14 cellular contexts compared by ENCODE assay signal in the genomic region with DNA sequence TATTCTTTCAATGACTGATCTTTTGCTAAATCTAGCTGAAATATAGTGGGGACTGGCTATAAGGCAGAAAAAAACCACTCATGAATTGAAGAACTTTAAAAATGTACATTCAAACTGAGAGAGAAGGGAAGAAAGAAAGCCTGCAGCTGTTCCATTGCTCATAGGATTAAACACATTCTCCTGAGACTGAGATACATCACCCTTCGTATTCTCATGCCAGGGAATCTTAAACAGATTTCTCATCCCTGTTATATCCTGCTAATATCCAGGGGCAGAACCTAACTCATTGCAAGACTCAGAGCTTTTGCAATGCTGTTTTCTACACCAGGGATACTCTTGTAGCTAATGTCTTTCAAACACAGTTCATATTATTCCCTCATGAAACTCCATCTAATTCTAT.
DNase-seq lines count a peak whose midpoint lies in the region; ATAC-seq and TF ChIP-seq lines count a peak whose summit lies in the region.
"Had no signal": no experiment of that assay in that cellular context is flagged by ENCODE, and none has a peak within 500 bp of the region (broad histone marks: within the 10 kb centered on the region; RNA-seq: fewer than 3 reads in every experiment).

No MANE protein-coding gene starts in this region.

- no peaks in the 10 kb centered on the region for H3K36me3 Mint-ChIP-seq in GM23338 (ENCODE audit: low read depth)
- H3K36me3 Mint-ChIP-seq: CD4-positive, CD25-positive, alpha-beta regulatory T cell had no signal

- H3K9me2 ChIP-seq in GM23338 (ENCODE audit: insufficient read depth) (no peaks in the 10 kb centered on the region), MM.1S (replicated peaks; ENCODE audit: insufficient read depth, low read length) (no peaks in the 10 kb centered on the region)

- H3K4me1 ChIP-seq in GM23338 (ENCODE audit: insufficient read depth) (no peaks in the 10 kb centered on the region), adipocyte (ENCODE audit: control insufficient read depth, insufficient read depth, low read length) (peaks cover 6% of the 10 kb centered on the region), MM.1S (ENCODE audit: low read length) (no peaks in the 10 kb centered on the region)
- H3K4me1 ChIP-seq: BLaER1 treated with 17β-estradiol and CSF1 and Interleukin-3, amounts not matched to agents 10 nM and 100 nM; HAP-1 had no signal

- H3K27ac ChIP-seq in GM23338 (ENCODE audit: low read depth) (0 out of 2 replicates have a peak overlapping the region, but pooled peaks have one; percentile 26), MM.1S (ENCODE audit: low read length) (no peak overlapping the region)
- H3K27ac ChIP-seq: BLaER1 treated with 17β-estradiol and CSF1 and Interleukin-3, amounts not matched to agents 10 nM and 100 nM had no signal

- no peaks in the 10 kb centered on the region for H3K27me3 ChIP-seq in GM23338 (ENCODE audit: insufficient read depth)
- no peaks in the 10 kb centered on the region for H3K27me3 ChIP-seq in adipocyte (replicated peaks; ENCODE audit: control insufficient read depth, insufficient read depth, low read length)
- H3K27me3 ChIP-seq in MM.1S (replicated peaks; ENCODE audit: insufficient read depth, low read length): no peaks in the 10 kb centered on the region
- H3K27me3 ChIP-seq: BLaER1 treated with 17β-estradiol and CSF1 and Interleukin-3, amounts not matched to agents 10 nM and 100 nM had no signal

- H3K9ac ChIP-seq in adipocyte (ENCODE audit: low read length): no peak overlapping the region
- no peak overlapping the region for H3K9ac ChIP-seq in MM.1S (ENCODE audit: low read length)
- H3K9ac ChIP-seq: BLaER1 treated with 17β-estradiol and CSF1 and Interleukin-3, amounts not matched to agents 10 nM and 100 nM had no signal

- H3K4me3 Mint-ChIP-seq in GM23338: no peak overlapping the region
- H3K4me3 Mint-ChIP-seq: CD4-positive, CD25-positive, alpha-beta regulatory T cell had no signal

- H3K4me1 Mint-ChIP-seq in GM23338: no peaks in the 10 kb centered on the region
- H3K4me1 Mint-ChIP-seq: CD4-positive, CD25-positive, alpha-beta regulatory T cell had no signal

- no peak overlapping the region for H3K27ac Mint-ChIP-seq in GM23338
- H3K27ac Mint-ChIP-seq: CD4-positive, CD25-positive, alpha-beta regulatory T cell had no signal

- H3K9me3 Mint-ChIP-seq in GM23338: no peaks in the 10 kb centered on the region

- H4K20me1 ChIP-seq in GM23338 (replicated peaks; ENCODE audit: insufficient read depth) (no peaks in the 10 kb centered on the region), MM.1S (ENCODE audit: insufficient read depth, low read length) (no peaks in the 10 kb centered on the region)
- H4K20me1 ChIP-seq: BLaER1 treated with 17β-estradiol and CSF1 and Interleukin-3, amounts not matched to agents 10 nM and 100 nM had no signal

- DNase-seq in GM23338 (ENCODE audit: low spot score) (no peak), adipocyte (ENCODE audit: low read depth) (peak; percentile 8), fibroblast of the aortic adventitia (ENCODE audit: low read depth) (peak; percentile 1), stromal cell of bone marrow (ENCODE audit: low read depth) (peak; percentile 23), HuH-7 (ENCODE audit: low spot score) (no peak), MM.1S (no peak)
- DNase-seq: ACHN; CD4-positive, CD25-positive, alpha-beta regulatory T cell; DMS 273 treated with DMSO at 0.1 percent for 48 hours; IMR-90 had no signal

- no peaks in the 10 kb centered on the region for H3K9me3 ChIP-seq in adipocyte (ENCODE audit: control insufficient read depth, low read length)
- no peaks in the 10 kb centered on the region for H3K9me3 ChIP-seq in MM.1S (replicated peaks; ENCODE audit: insufficient read depth, low read length)
- H3K9me3 ChIP-seq: BLaER1 treated with 17β-estradiol and CSF1 and Interleukin-3, amounts not matched to agents 10 nM and 100 nM; HAP-1 had no signal

- H3K4me2 ChIP-seq in GM23338 (no peak overlapping the region), MM.1S (ENCODE audit: low read depth, low read length) (no peak overlapping the region)
- H3K4me2 ChIP-seq: BLaER1 treated with 17β-estradiol and CSF1 and Interleukin-3, amounts not matched to agents 10 nM and 100 nM had no signal

- H3F3A ChIP-seq in GM23338 (replicated peaks; ENCODE audit: low read depth) (no peaks in the 10 kb centered on the region), MM.1S (ENCODE audit: insufficient read depth, low read length) (no peaks in the 10 kb centered on the region)

- no peak overlapping the region for H3K4me3 ChIP-seq in GM23338
- H3K4me3 ChIP-seq in adipocyte (ENCODE audit: low read length): no peak overlapping the region
- H3K4me3 ChIP-seq in fibroblast of the aortic adventitia (ENCODE audit: low read depth, low read length): no peak overlapping the region
- no peak overlapping the region for H3K4me3 ChIP-seq in MM.1S (ENCODE audit: low read length)
- H3K4me3 ChIP-seq: BLaER1 treated with 17β-estradiol and CSF1 and Interleukin-3, amounts not matched to agents 10 nM and 100 nM; GM12878; HAP-1 had no signal

- H3K27me3 Mint-ChIP-seq in GM23338 (ENCODE audit: insufficient read depth, low read depth, poor library complexity): peaks cover 2% of the 10 kb centered on the region
- H3K27me3 Mint-ChIP-seq: CD4-positive, CD25-positive, alpha-beta regulatory T cell had no signal

- no peaks in the 10 kb centered on the region for H3K36me3 ChIP-seq in GM23338 (ENCODE audit: insufficient read depth)
- no peaks in the 10 kb centered on the region for H3K36me3 ChIP-seq in adipocyte (ENCODE audit: control insufficient read depth, insufficient read depth, low read length, severe bottlenecking)
- no peaks in the 10 kb centered on the region for H3K36me3 ChIP-seq in MM.1S (replicated peaks; ENCODE audit: insufficient read depth, low read length)
- H3K36me3 ChIP-seq: BLaER1 treated with 17β-estradiol and CSF1 and Interleukin-3, amounts not matched to agents 10 nM and 100 nM; HAP-1 had no signal

- ATAC-seq in GM23338 (no peak), HG03460 (IDR thresholded peaks at IDR 0.05; ENCODE audit: unreplicated experiment) (no peak)
- ATAC-seq: GM12878 had no signal

- TF ChIP-seq CTCF in GM23338 (conservative IDR thresholded peaks at IDR 0.05; ENCODE audit: low read depth in 2 of 2) (no peak), fibroblast of the aortic adventitia (IDR thresholded peaks at IDR 0.05; ENCODE audit: insufficient read depth, low read length) (no peak), MM.1S (IDR thresholded peaks at IDR 0.05; ENCODE audit: low read length) (no peak)

- H2AFZ ChIP-seq in GM23338 (no peak overlapping the region), MM.1S (ENCODE audit: low read length) (no peak overlapping the region)

- H3K79me2 ChIP-seq in GM23338 (replicated peaks; ENCODE audit: insufficient read depth): no peaks in the 10 kb centered on the region
- H3K79me2 ChIP-seq in MM.1S (ENCODE audit: low read length): no peaks in the 10 kb centered on the region

TF ChIP-seq in GM23338, 12 proteins besides CTCF, POLR2A, EP300 and RAD21:
- TF ChIP-seq JUNB (IDR thresholded peaks at IDR 0.05; ENCODE audit: unreplicated experiment) (no peak), STAT1 (IDR thresholded peaks at IDR 0.05; ENCODE audit: unreplicated experiment) (no peak), CREB1 (CRISPR knock-in tag; IDR thresholded peaks at IDR 0.05; ENCODE audit: low read depth) (no peak)
- TF ChIP-seq, protein P1, sequence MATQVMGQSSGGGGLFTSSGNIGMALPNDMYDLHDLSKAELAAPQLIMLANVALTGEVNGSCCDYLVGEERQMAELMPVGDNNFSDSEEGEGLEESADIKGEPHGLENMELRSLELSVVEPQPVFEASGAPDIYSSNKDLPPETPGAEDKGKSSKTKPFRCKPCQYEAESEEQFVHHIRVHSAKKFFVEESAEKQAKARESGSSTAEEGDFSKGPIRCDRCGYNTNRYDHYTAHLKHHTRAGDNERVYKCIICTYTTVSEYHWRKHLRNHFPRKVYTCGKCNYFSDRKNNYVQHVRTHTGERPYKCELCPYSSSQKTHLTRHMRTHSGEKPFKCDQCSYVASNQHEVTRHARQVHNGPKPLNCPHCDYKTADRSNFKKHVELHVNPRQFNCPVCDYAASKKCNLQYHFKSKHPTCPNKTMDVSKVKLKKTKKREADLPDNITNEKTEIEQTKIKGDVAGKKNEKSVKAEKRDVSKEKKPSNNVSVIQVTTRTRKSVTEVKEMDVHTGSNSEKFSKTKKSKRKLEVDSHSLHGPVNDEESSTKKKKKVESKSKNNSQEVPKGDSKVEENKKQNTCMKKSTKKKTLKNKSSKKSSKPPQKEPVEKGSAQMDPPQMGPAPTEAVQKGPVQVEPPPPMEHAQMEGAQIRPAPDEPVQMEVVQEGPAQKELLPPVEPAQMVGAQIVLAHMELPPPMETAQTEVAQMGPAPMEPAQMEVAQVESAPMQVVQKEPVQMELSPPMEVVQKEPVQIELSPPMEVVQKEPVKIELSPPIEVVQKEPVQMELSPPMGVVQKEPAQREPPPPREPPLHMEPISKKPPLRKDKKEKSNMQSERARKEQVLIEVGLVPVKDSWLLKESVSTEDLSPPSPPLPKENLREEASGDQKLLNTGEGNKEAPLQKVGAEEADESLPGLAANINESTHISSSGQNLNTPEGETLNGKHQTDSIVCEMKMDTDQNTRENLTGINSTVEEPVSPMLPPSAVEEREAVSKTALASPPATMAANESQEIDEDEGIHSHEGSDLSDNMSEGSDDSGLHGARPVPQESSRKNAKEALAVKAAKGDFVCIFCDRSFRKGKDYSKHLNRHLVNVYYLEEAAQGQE (IDR thresholded peaks at IDR 0.05; ENCODE audit: unreplicated experiment): no peak
- TF ChIP-seq, protein P2, sequence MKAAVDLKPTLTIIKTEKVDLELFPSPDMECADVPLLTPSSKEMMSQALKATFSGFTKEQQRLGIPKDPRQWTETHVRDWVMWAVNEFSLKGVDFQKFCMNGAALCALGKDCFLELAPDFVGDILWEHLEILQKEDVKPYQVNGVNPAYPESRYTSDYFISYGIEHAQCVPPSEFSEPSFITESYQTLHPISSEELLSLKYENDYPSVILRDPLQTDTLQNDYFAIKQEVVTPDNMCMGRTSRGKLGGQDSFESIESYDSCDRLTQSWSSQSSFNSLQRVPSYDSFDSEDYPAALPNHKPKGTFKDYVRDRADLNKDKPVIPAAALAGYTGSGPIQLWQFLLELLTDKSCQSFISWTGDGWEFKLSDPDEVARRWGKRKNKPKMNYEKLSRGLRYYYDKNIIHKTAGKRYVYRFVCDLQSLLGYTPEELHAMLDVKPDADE (IDR thresholded peaks at IDR 0.05): no peak

Comparison
In these comparisons a context has a peak if more than half of its experiments do, and no peak if none do; other contexts are left out.
1. DNase-seq: peak in adipocyte (single experiment), fibroblast of the aortic adventitia (single experiment) and stromal cell of bone marrow (single experiment); none in GM23338 (single experiment), HuH-7 (single experiment) and MM.1S (single experiment).